In the genomic region with DNA sequence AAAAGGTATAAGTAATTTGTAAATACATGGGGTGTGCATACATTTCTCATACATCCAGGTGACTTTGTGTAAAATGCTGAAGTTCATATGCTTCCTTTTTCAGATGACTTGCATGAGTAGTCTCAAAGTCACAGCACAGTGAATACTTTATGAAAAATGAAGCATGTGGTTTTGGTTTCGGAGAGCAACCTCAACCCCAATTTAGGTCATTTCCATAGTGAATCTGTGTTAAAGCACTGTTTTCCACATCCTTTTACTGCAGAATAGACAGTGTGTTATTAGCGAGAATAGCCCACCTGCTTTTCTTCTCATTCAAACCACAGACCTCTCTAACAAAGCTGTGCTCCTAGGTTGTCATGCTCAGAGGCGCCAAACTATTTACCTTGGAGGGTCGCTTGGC, we compare ENCODE assay signal across 10 cellular contexts.
DNase-seq lines count a peak whose midpoint lies in the region; ATAC-seq, FAIRE-seq and TF ChIP-seq lines count a peak whose summit lies in the region.
"Had no signal": no experiment of that assay in that cellular context is flagged by ENCODE, and none has a peak within 500 bp of the region (broad histone marks: within the 10 kb centered on the region; RNA-seq: fewer than 3 reads in every experiment).

No MANE protein-coding gene starts in this region.

- WGBS in esophagus muscularis mucosa: 87% methylated on average over 4 of the region's 4 CpGs
- 98% methylated on average over 4 of the region's 4 CpGs for WGBS in mammary epithelial cell (ENCODE audit: low coverage, missing lambda C conversion rate)

- H2AFZ ChIP-seq in astrocyte (ENCODE audit: low read depth, low read length) (no peak overlapping the region), mammary epithelial cell (ENCODE audit: low read depth, low read length) (no peak overlapping the region)

- no peaks in the 10 kb centered on the region for H3K9me3 Mint-ChIP-seq in astrocyte (ENCODE audit: unreplicated experiment)

- no peak overlapping the region for H3K4me3 ChIP-seq in astrocyte (ENCODE audit: insufficient read depth, low read depth, low read length)
- H3K4me3 ChIP-seq in esophagus muscularis mucosa: no peak overlapping the region
- H3K4me3 ChIP-seq in mammary epithelial cell (replicated peaks in 1 of 3; ENCODE audit: insufficient read depth in 1 of 3, low read depth in 2 of 3, low read length in 3 of 3): no peak overlapping the region
- H3K4me3 ChIP-seq: Peyer's patch had no signal

- FAIRE-seq in astrocyte (lab: Jason Lieb, UNC): no peak

- no TSS peak for BruUV-seq in mammary epithelial cell (replicated peaks; lab: Mats Ljungman, UMichigan)

- no peaks in the 10 kb centered on the region for H3K27me3 Mint-ChIP-seq in astrocyte (ENCODE audit: low read depth, unreplicated experiment)
- H3K27me3 Mint-ChIP-seq: brain had no signal

- in situ Hi-C loops in mammary epithelial cell (cut with MboI; ENCODE audit: low sequenced_read_pairs in 2 of 2): loop anchor here in 1 of 2 donors (5.0 to 25.0 kb wide), 3 partner anchors 135 to 315 kb away; partner anchors contain the start of gene FAM98A

- H3K4me1 ChIP-seq in astrocyte (ENCODE audit: insufficient read depth, low read length): peaks cover 15% of the 10 kb centered on the region
- peaks cover 4 to 45% (median 42%) of the 10 kb centered on the region in 4 donors for H3K4me1 ChIP-seq in esophagus muscularis mucosa
- H3K4me1 ChIP-seq in mammary epithelial cell (ENCODE audit: insufficient read depth, low read length): no peaks in the 10 kb centered on the region
- H3K4me1 ChIP-seq: Peyer's patch had no signal

- H3K36me3 ChIP-seq in astrocyte (ENCODE audit: insufficient read depth, low read length) (peaks cover 22% of the 10 kb centered on the region), esophagus muscularis mucosa (peaks cover 7 to 34% (median 12%) of the 10 kb centered on the region in 4 donors), mammary epithelial cell (ENCODE audit: insufficient read depth, low read length) (no peaks in the 10 kb centered on the region)
- H3K36me3 ChIP-seq: Peyer's patch had no signal

- CTCF ChIA-PET in mammary epithelial cell (lab: Charles Lee; ENCODE audit: low non-redundant PET): no interaction called here

- H3K9ac ChIP-seq in astrocyte (ENCODE audit: low read length): no peak overlapping the region
- no peak overlapping the region for H3K9ac ChIP-seq in mammary epithelial cell (ENCODE audit: insufficient read depth, low read length)

- peaks cover 18% of the 10 kb centered on the region for H3K4me1 Mint-ChIP-seq in astrocyte (ENCODE audit: low read depth, unreplicated experiment)

- no peak for TF ChIP-seq POLR2A in esophagus muscularis mucosa (IDR thresholded peaks at IDR 0.05; ENCODE audit: low read depth)

- dilution Hi-C loops in mammary epithelial cell (cut with HindIII; ENCODE audit: low sequenced_read_pairs): no loop called here

- TF ChIP-seq CTCF in astrocyte (IDR thresholded peaks at IDR 0.05; ENCODE audit: insufficient read depth, low read depth, low read length): no peak
- no peak for TF ChIP-seq CTCF in esophagus muscularis mucosa (IDR thresholded peaks at IDR 0.05)
- no peak for TF ChIP-seq CTCF in mammary epithelial cell (conservative IDR thresholded peaks at IDR 0.05 in 1 of 2, IDR thresholded peaks at IDR 0.05 in 1 of 2; ENCODE audit: extremely low read depth in 1 of 2, insufficient read depth in 1 of 2, low read depth in 1 of 2, low read length in 2 of 2)

- no peaks in the 10 kb centered on the region for H3K36me3 Mint-ChIP-seq in astrocyte (ENCODE audit: low read depth, unreplicated experiment)

- H3K27ac ChIP-seq in astrocyte (ENCODE audit: low read depth, low read length) (peak overlapping the region; percentile 46), esophagus muscularis mucosa (replicated peaks in 1 of 4) (no peak overlapping the region), mammary epithelial cell (ENCODE audit: insufficient read depth, low read depth, low read length) (no peak overlapping the region)
- H3K27ac ChIP-seq: Peyer's patch had no signal

- DNase-seq in EH (ENCODE audit: low read depth): peak; percentile 30
- peak; percentile 75 for DNase-seq in astrocyte (ENCODE audit: low read depth)
- DNase-seq in GOT3 (lab: John Stamatoyannopoulos, UW): no peak
- no peak for DNase-seq in esophagus muscularis mucosa (ENCODE audit: extremely low spot score)
- DNase-seq in mammary epithelial cell: no peak
- DNase-seq in NOMO-1 treated with dmso at 0.1 percent for 144 hours (lab: John Stamatoyannopoulos, UW; ENCODE audit: unreplicated experiment): no peak
- DNase-seq: Peyer's patch had no signal

- TF ChIP-seq EP300 in esophagus muscularis mucosa (IDR thresholded peaks at IDR 0.05): no peak

- ATAC-seq in GM19452 (IDR thresholded peaks at IDR 0.05; ENCODE audit: unreplicated experiment): peak; percentile 99
- ATAC-seq in HG03135 (IDR thresholded peaks at IDR 0.05; ENCODE audit: unreplicated experiment): peak; percentile 96

- H4K20me1 ChIP-seq in astrocyte (ENCODE audit: insufficient read depth, low read length) (no peaks in the 10 kb centered on the region), mammary epithelial cell (ENCODE audit: insufficient read depth, low read length) (no peaks in the 10 kb centered on the region)

- H3K4me3 Mint-ChIP-seq in astrocyte (ENCODE audit: unreplicated experiment): no peak overlapping the region
- H3K4me3 Mint-ChIP-seq: brain had no signal

- no peaks in the 10 kb centered on the region for H3K79me2 ChIP-seq in astrocyte (ENCODE audit: insufficient read depth, low read length)
- H3K79me2 ChIP-seq in mammary epithelial cell (ENCODE audit: insufficient read depth, low read length): no peaks in the 10 kb centered on the region

- H3K4me2 ChIP-seq in astrocyte (ENCODE audit: low read length) (no peak overlapping the region), mammary epithelial cell (ENCODE audit: insufficient read depth, low read depth, low read length) (no peak overlapping the region)

- H3K9me3 ChIP-seq in astrocyte (ENCODE audit: insufficient read depth, low read depth, low read length) (peaks cover 2% of the 10 kb centered on the region), esophagus muscularis mucosa (no peaks in the 10 kb centered on the region), mammary epithelial cell (replicated peaks; ENCODE audit: insufficient read depth, low read length) (no peaks in the 10 kb centered on the region)
- H3K9me3 ChIP-seq: Peyer's patch had no signal

- no peak overlapping the region for H3K27ac Mint-ChIP-seq in astrocyte (ENCODE audit: unreplicated experiment)
- H3K27ac Mint-ChIP-seq: brain had no signal

- intact Hi-C loops in esophagus muscularis mucosa (cut with DNase I): no loop called here
- intact Hi-C loops in mammary epithelial cell (cut with micrococcal nuclease): loop anchor here (10.0 kb wide), 1 partner anchor 173 kb away; no protein-coding TSS in a partner anchor

- H3K27me3 ChIP-seq in astrocyte (ENCODE audit: insufficient read depth, low read length) (no peaks in the 10 kb centered on the region), esophagus muscularis mucosa (no peaks in the 10 kb centered on the region), mammary epithelial cell (ENCODE audit: insufficient read depth, low read length) (no peaks in the 10 kb centered on the region)
- H3K27me3 ChIP-seq: Peyer's patch had no signal

Comparison
In these comparisons a context has a peak if more than half of its experiments do, and no peak if none do; other contexts are left out.
1. DNase-seq: peak in EH (single experiment) and astrocyte (single experiment); none in GOT3 (single experiment), esophagus muscularis mucosa (single experiment), mammary epithelial cell (single experiment) and NOMO-1 treated with dmso at 0.1 percent for 144 hours (single experiment).